ENCODE assay signal across 8 cellular contexts in the genomic region with DNA sequence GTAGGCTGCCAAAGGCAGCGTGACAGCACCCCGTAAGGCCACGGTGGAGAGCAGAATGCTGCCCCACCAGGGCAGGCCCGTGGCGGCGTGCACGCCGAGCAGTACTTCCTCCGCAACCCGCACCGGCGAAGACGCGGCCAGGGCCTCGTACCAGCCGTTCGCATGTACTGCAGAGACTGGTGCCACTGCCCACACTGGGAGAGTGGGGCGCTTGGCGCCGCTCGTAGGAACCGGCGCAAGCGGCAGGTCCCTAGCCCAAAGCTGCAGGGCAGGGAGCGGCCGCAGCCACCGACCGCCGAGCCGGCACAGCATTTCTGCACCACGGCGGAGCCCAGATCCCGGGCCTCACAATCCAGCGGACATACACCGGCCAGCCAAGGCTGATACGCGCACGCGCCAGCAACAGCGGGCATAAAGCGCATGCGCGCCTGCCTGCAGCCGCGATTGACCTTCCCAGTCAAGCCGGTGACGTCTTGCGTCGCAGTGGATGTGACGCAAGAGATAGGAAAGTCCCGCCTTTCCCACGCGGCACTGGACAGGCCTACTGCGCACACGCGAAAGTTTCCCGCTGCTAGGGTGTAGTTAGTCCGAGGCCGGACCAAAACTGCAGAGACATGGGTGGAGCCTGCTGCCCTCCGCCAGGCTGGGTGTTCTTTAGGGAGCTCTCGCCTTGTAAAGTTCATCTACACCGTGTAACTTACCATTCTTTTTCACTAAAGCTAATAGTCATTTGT. TPM values are rescaled to one million over a fixed set of nuclear protein-coding genes. Genes with fewer than 3 reads are reported as not detected.
DNase-seq lines count a peak whose midpoint lies in the region; TF ChIP-seq lines count a peak whose summit lies in the region.

Gene COX18 (minus strand): TSS at position 379 of the 734 bp plus-strand sequence. CDS start 67 bp downstream, at position 312.

- H3K9me3 Mint-ChIP-seq in activated T-helper 1 cell treated with anti-CD3 and anti-CD28 coated beads, Interleukin-12 subunit alpha, Interleukin-12 subunit beta, Interleukin-2, Interleukin-4 antibody, amounts not matched to agents 30 ng/mL and 10 ng/mL and 1 ng/mL, durations not matched to agents 14 hours and 24 hours and 36 hours: no peaks in the 10 kb centered on the region

- H3K4me1 ChIP-seq in GM23248 (ENCODE audit: insufficient read depth) (peaks cover 15% of the 10 kb centered on the region; the same call in 1 of the 2 replicates), esophagus squamous epithelium (peaks cover 0 to 31% (median 5%) of the 10 kb centered on the region in 3 donors)

- H3K27me3 Mint-ChIP-seq in activated T-helper 1 cell treated with anti-CD3 and anti-CD28 coated beads, Interleukin-12 subunit alpha, Interleukin-12 subunit beta, Interleukin-2, Interleukin-4 antibody, amounts not matched to agents 30 ng/mL and 10 ng/mL and 1 ng/mL, durations not matched to agents 14 hours and 24 hours and 36 hours (ENCODE audit: insufficient read depth): no peaks in the 10 kb centered on the region

- H3K9me2 ChIP-seq in GM23248 (ENCODE audit: insufficient read depth): no peaks in the 10 kb centered on the region

- H3K36me3 ChIP-seq in GM23248 (ENCODE audit: low read depth) (peaks cover 21% of the 10 kb centered on the region), esophagus squamous epithelium (peaks cover 0 to 30% (median 0%) of the 10 kb centered on the region in 3 donors)

- peak within 1 kb of the TSS; percentile 99 for H3K27ac Mint-ChIP-seq in activated T-helper 1 cell treated with anti-CD3 and anti-CD28 coated beads, Interleukin-12 subunit alpha, Interleukin-12 subunit beta, Interleukin-2, Interleukin-4 antibody, amounts not matched to agents 30 ng/mL and 10 ng/mL and 1 ng/mL, durations not matched to agents 14 hours and 24 hours and 36 hours

- no peaks in the 10 kb centered on the region for H4K20me1 ChIP-seq in GM23248 (ENCODE audit: insufficient read depth)

- H3K27ac ChIP-seq in GM23248 (peak within 1 kb of the TSS; percentile 90), esophagus squamous epithelium (peak within 1 kb of the TSS; percentile 92 to 98 (median 96))

- DNase-seq in Daoy (ENCODE audit: low read depth) (peak; percentile 94), GM23248 (peak; percentile 99), Kasumi-1 (lab: John Stamatoyannopoulos, UW) (peak; percentile 92 to 94), RPMI7951 (ENCODE audit: low read depth) (peak; percentile 97), esophagus squamous epithelium (lab: John Stamatoyannopoulos, UW) (peak; percentile 81), myocyte (ENCODE audit: low read depth) (peak; percentile 99)
- DNase-seq in activated T-helper 1 cell treated with anti-CD3 and anti-CD28 coated beads, Interleukin-12 subunit alpha, Interleukin-12 subunit beta, Interleukin-2, Interleukin-4 antibody, amounts not matched to agents 30 ng/mL and 10 ng/mL and 1 ng/mL, durations not matched to agents 14 hours and 24 hours and 36 hours (ENCODE audit: low spot score): peak; percentile 96
- DNase-seq in stimulated activated CD8-positive, alpha-beta memory T cell treated with anti-CD3 and anti-CD28 coated beads, Interleukin-7, amount 100 ng/mL, for 48 hours (ENCODE audit: extremely low read depth in 1 of 2, low read depth in 1 of 2): peak; percentile 95 to 96

- peak in 1 of 6 experiments; percentile 8 for TF ChIP-seq CTCF in esophagus squamous epithelium (IDR thresholded peaks at IDR 0.05)

- WGBS in GM23248 (ENCODE audit: low coverage in 1 of 2, low lambda C conversion rate in 2 of 2, missing lambda C conversion rate in 2 of 2), 2 experiments: 0 to 1% methylated on average over 44 to 62 of the region's 62 CpGs
- 0 to 1% methylated on average over 6 to 21 of the region's 62 CpGs for WGBS in esophagus squamous epithelium, 2 donors

- peaks cover 35% of the 10 kb centered on the region for H3F3A ChIP-seq in GM23248 (ENCODE audit: insufficient read depth)

- no peaks in the 10 kb centered on the region for H3K9me3 ChIP-seq in GM23248 (ENCODE audit: low read depth)
- no peaks in the 10 kb centered on the region for H3K9me3 ChIP-seq in esophagus squamous epithelium

- H2AFZ ChIP-seq in GM23248: peak within 1 kb of the TSS; percentile 92

- in situ Hi-C loops in GM23248 (cut with MboI): no loop called here

- H3K4me3 ChIP-seq in GM23248 (peak within 1 kb of the TSS; percentile 82), esophagus squamous epithelium (peak within 1 kb of the TSS; percentile 57 to 98 (median 78))

- peak within 1 kb of the TSS; percentile 95 for H3K4me2 ChIP-seq in GM23248 (ENCODE audit: unreplicated experiment)

- peaks cover 33% of the 10 kb centered on the region for H3K79me2 ChIP-seq in GM23248 (ENCODE audit: insufficient read depth)

- intact Hi-C loops in activated T-helper 1 cell treated with anti-CD3 and anti-CD28 coated beads, Interleukin-12 subunit alpha, Interleukin-12 subunit beta, Interleukin-2, Interleukin-4 antibody, amounts not matched to agents 30 ng/mL and 10 ng/mL and 1 ng/mL, durations not matched to agents 14 hours and 24 hours and 36 hours (cut with micrococcal nuclease): loop anchor here (1.0 to 10.0 kb wide), 5 partner anchors 17 to 1085 kb away; partner anchors contain the start of gene MTHFD2L
- intact Hi-C loops in esophagus squamous epithelium (cut with DNase I): loop anchor here (10.0 kb wide), 1 partner anchor 185 kb away; the partner anchor contains the start of gene ANKRD17

- H3K9ac ChIP-seq in GM23248: peak within 1 kb of the TSS; percentile 87

- H3K4me1 Mint-ChIP-seq in activated T-helper 1 cell treated with anti-CD3 and anti-CD28 coated beads, Interleukin-12 subunit alpha, Interleukin-12 subunit beta, Interleukin-2, Interleukin-4 antibody, amounts not matched to agents 30 ng/mL and 10 ng/mL and 1 ng/mL, durations not matched to agents 14 hours and 24 hours and 36 hours (ENCODE audit: low read depth): peaks cover 52% of the 10 kb centered on the region

- TF ChIP-seq POLR2A in esophagus squamous epithelium (IDR thresholded peaks at IDR 0.05): peak in 3 of 4 donors; percentile 74 to 94 (median 86)

- H3K27me3 ChIP-seq in GM23248 (replicated peaks; ENCODE audit: insufficient read depth): no peaks in the 10 kb centered on the region
- no peaks in the 10 kb centered on the region for H3K27me3 ChIP-seq in esophagus squamous epithelium

- H3K4me3 Mint-ChIP-seq in activated T-helper 1 cell treated with anti-CD3 and anti-CD28 coated beads, Interleukin-12 subunit alpha, Interleukin-12 subunit beta, Interleukin-2, Interleukin-4 antibody, amounts not matched to agents 30 ng/mL and 10 ng/mL and 1 ng/mL, durations not matched to agents 14 hours and 24 hours and 36 hours: peak within 1 kb of the TSS; percentile 92

- peaks cover 22% of the 10 kb centered on the region for H3K36me3 Mint-ChIP-seq in activated T-helper 1 cell treated with anti-CD3 and anti-CD28 coated beads, Interleukin-12 subunit alpha, Interleukin-12 subunit beta, Interleukin-2, Interleukin-4 antibody, amounts not matched to agents 30 ng/mL and 10 ng/mL and 1 ng/mL, durations not matched to agents 14 hours and 24 hours and 36 hours (ENCODE audit: low read depth)

RNA-seq across cellular contexts. Expression of gene COX18, which starts in this region (rescaled TPM):
- 6.1 and 10.9 TPM in 2 replicates for total RNA-seq in Daoy (2014; rRNA removed; shearing (Covaris generic))
- total RNA-seq in GM23248 (2014; rRNA removed; shearing (Covaris generic)): 22.8 and 29.8 TPM in 2 replicates
- 3.6 and 4.9 TPM in 2 replicates for polyA plus RNA-seq in GM23248 (2016; fragmentation: Nextera tagmentation; extraction: Ambion mirVana)
- total RNA-seq in RPMI7951 (2014; rRNA removed; shearing (Covaris generic)): 17.5 and 23.8 TPM in 2 replicates
- total RNA-seq in activated T-helper 1 cell treated with anti-CD3 and anti-CD28 coated beads, Interleukin-12 subunit alpha, Interleukin-12 subunit beta, Interleukin-2, Interleukin-4 antibody, amounts not matched to agents 30 ng/mL and 10 ng/mL and 1 ng/mL, durations not matched to agents 14 hours and 24 hours and 36 hours: 19.9 and 22.2 TPM in 2 replicates
- total RNA-seq in esophagus squamous epithelium (10 to 100 TPM; 14.1 to 24.9 (median 17.6) TPM), myocyte (25.4 and 30.1 TPM in 2 replicates)
- polyA plus RNA-seq in myocyte (2012): 11.9 TPM

Comparison
In these comparisons a context has a peak if more than half of its experiments do, and no peak if none do; other contexts are left out.
1. Peak in every context shown above with its lines: DNase-seq, H3K4me3 ChIP-seq and H3K27ac ChIP-seq.